In the genomic region with DNA sequence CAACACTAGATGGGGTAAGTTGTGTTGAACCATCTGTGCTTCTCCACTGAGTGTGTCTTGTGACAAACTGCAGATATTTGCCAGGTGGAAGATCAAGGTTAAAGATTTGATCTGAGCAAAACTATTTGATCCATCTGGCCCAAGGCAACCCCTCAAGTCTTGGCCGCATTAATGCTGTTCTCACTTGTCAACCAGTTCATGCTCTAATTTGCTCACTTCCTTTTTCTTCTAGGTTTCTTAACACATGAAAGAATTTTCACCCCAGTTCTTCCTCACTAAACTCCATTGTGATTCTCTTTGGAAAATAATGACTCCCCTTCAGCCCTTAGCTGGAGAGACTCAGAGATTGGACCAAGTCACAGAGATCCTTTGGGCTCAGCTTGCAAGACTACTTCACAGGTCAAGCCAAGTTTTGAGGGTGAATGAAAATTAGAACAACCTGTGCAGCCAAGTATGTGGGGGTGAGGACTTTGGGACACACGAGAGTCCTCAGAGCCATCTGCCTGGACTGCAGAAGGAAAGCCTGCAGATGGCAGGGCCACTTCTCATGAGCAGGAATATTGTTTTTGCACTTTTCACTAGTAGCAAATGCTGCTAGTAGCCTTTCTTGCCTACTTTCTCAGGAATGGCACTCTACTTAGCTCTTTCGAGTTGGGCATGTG, we compare ENCODE assay signal across 25 cellular contexts.
DNase-seq lines count a peak whose midpoint lies in the region; ATAC-seq, FAIRE-seq and TF ChIP-seq lines count a peak whose summit lies in the region.
"Had no signal": no experiment of that assay in that cellular context is flagged by ENCODE, and none has a peak within 500 bp of the region (broad histone marks: within the 10 kb centered on the region; RNA-seq: fewer than 3 reads in every experiment).

No MANE protein-coding gene starts in this region.

- H3K4me1 ChIP-seq in HCT116 (ENCODE audit: control insufficient read depth in 1 of 2, insufficient read depth in 2 of 2, low read length in 2 of 2): peaks cover under 1 to 6% of the 10 kb centered on the region in 2 experiments; a peak in 3 of 4 replicates
- peaks cover 9% of the 10 kb centered on the region for H3K4me1 ChIP-seq in OCI-LY3 (ENCODE audit: low read length)
- H3K4me1 ChIP-seq in H1 (replicated peaks in 1 of 4; ENCODE audit: control insufficient read depth in 3 of 4, insufficient read depth in 4 of 4, low read length in 3 of 4): no peaks in the 10 kb centered on the region
- H3K4me1 ChIP-seq: SJCRH30 had no signal

- intact Hi-C loops in HCT116 (cut with micrococcal nuclease): no loop called here

- no peak overlapping the region for H2BK120ac ChIP-seq in H1 (replicated peaks; ENCODE audit: low read depth, low read length)

- no peak overlapping the region for H2BK15ac ChIP-seq in H1 (ENCODE audit: low read length)

- no peaks in the 10 kb centered on the region for H3K9me3 ChIP-seq in HCT116 (ENCODE audit: control insufficient read depth in 1 of 2, insufficient read depth in 1 of 2, low read depth in 1 of 2, low read length in 2 of 2)
- no peaks in the 10 kb centered on the region for H3K9me3 ChIP-seq in OCI-LY3 (ENCODE audit: insufficient read depth, low read length)
- no peaks in the 10 kb centered on the region for H3K9me3 ChIP-seq in H1 (ENCODE audit: insufficient read depth in 2 of 2, low read depth in 1 of 2, low read length in 1 of 2)
- H3K9me3 ChIP-seq: SJCRH30 had no signal

- H3K4me3 ChIP-seq in HCT116 (replicated peaks in 1 of 2; ENCODE audit: low read depth in 1 of 2, low read length in 2 of 2) (no peak overlapping the region), OCI-LY3 (ENCODE audit: low read length) (no peak overlapping the region), H1 (ENCODE audit: extremely low read depth in 1 of 4, insufficient read depth in 2 of 4, low read depth in 3 of 4, low read length in 4 of 4) (no peak overlapping the region; a peak in 1 of 8 replicates)
- H3K4me3 ChIP-seq: SJCRH30 had no signal

- TF ChIP-seq RAD21 in HCT116 (IDR thresholded peaks at IDR 0.05; ENCODE audit: low read depth): 0 out of 2 replicates have a peak, but pooled peaks have one; percentile 20
- peak in 1 of 2 experiments; percentile 23; a peak in 1 of 4 replicates for TF ChIP-seq RAD21 in H1 (IDR thresholded peaks at IDR 0.05 in 1 of 2, conservative IDR thresholded peaks at IDR 0.05 in 1 of 2; ENCODE audit: low read depth in 2 of 2, low read length in 2 of 2)

- H2BK5ac ChIP-seq in H1 (ENCODE audit: low read depth, low read length): no peak overlapping the region

- WGBS in H1 (ENCODE audit: extremely low coverage in 1 of 2, insufficient coverage in 1 of 2, insufficient read length in 1 of 2, insufficient replicate concordance in 2 of 2, low coverage in 1 of 2, low lambda C conversion rate in 2 of 2, missing lambda C conversion rate in 1 of 2), 2 experiments: 87% methylated on average over 3 of the region's 3 CpGs; no CpG with 5 or more reads in 1 of the 2 experiments

- H3K23ac ChIP-seq in H1 (ENCODE audit: insufficient read length): no peak overlapping the region

- H3K9ac ChIP-seq in HCT116 (ENCODE audit: low read length): no peak overlapping the region
- H3K9ac ChIP-seq in OCI-LY3 (ENCODE audit: low read length): no peak overlapping the region
- no peak overlapping the region for H3K9ac ChIP-seq in H1 (replicated peaks in 1 of 4; ENCODE audit: extremely low read depth in 1 of 4, low read depth in 3 of 4, low read length in 3 of 4)

- no peaks in the 10 kb centered on the region for H4K20me1 ChIP-seq in HCT116 (ENCODE audit: insufficient read depth)
- no peaks in the 10 kb centered on the region for H4K20me1 ChIP-seq in OCI-LY3 (ENCODE audit: insufficient read depth, low read length)
- H4K20me1 ChIP-seq in H1 (replicated peaks in 1 of 2; ENCODE audit: control insufficient read depth in 1 of 2, insufficient read depth in 2 of 2, low read length in 2 of 2): no peaks in the 10 kb centered on the region

- no peak overlapping the region for H4K8ac ChIP-seq in H1 (ENCODE audit: extremely low read depth, insufficient read depth, low read length)

- no TSS peak for BruUV-seq in HCT116 (replicated peaks; lab: Mats Ljungman, UMichigan)

- H3K36me3 ChIP-seq in HCT116 (ENCODE audit: control insufficient read depth in 1 of 2, insufficient read depth in 2 of 2, low read length in 2 of 2): no peaks in the 10 kb centered on the region
- H3K36me3 ChIP-seq in OCI-LY3 (replicated peaks; ENCODE audit: low read depth, low read length): no peaks in the 10 kb centered on the region
- H3K36me3 ChIP-seq in H1 (ENCODE audit: control insufficient read depth in 2 of 4, insufficient read depth in 4 of 4, low read length in 3 of 4): no peaks in the 10 kb centered on the region
- H3K36me3 ChIP-seq: SJCRH30 had no signal

- H4K91ac ChIP-seq in H1 (replicated peaks; ENCODE audit: insufficient read length, low read length): no peak overlapping the region

- H3K27ac ChIP-seq in HCT116 (ENCODE audit: low read depth, low read length): no peak overlapping the region
- no peak overlapping the region for H3K27ac ChIP-seq in OCI-LY3 (ENCODE audit: low read length)
- H3K27ac ChIP-seq in H1 (ENCODE audit: low read depth, low read length): no peak overlapping the region
- H3K27ac ChIP-seq: 22Rv1, SJCRH30 had no signal

- no peak for FAIRE-seq in H1 (lab: Jason Lieb, UNC)
- FAIRE-seq: G401.6, GM19239, H54, HTR-8/SVneo had no signal

- H3K27me3 ChIP-seq in HCT116 (ENCODE audit: insufficient read depth, low read length) (no peaks in the 10 kb centered on the region), OCI-LY3 (ENCODE audit: low read depth, low read length) (no peaks in the 10 kb centered on the region; the same call in 1 of the 2 replicates), H1 (replicated peaks in 1 of 4; ENCODE audit: control insufficient read depth in 3 of 4, extremely low read depth in 1 of 4, insufficient read depth in 3 of 4, low read length in 3 of 4) (no peaks in the 10 kb centered on the region)
- H3K27me3 ChIP-seq: SJCRH30 had no signal

- POLR2A ChIA-PET in HCT116 (lab: Charles Lee): no interaction called here
- POLR2A ChIA-PET in H1 (lab: Charles Lee; ENCODE audit: partially characterized antibody): no interaction called here

- H2BK20ac ChIP-seq in H1 (ENCODE audit: low read length): 0 out of 2 replicates have a peak overlapping the region, but pooled peaks have one; percentile 21

- DNase-seq in DMS 273 (lab: John Stamatoyannopoulos, UW; ENCODE audit: unreplicated experiment) (peak; percentile 36), DMS 273 treated with DMSO at 0.1 percent for 48 hours (lab: John Stamatoyannopoulos, UW) (no peak), HCT116 (ENCODE audit: low read depth, low spot score) (no peak), H1 (ENCODE audit: low read depth in 1 of 2, low spot score in 2 of 2) (no peak), HPDE6-E6E7 (ENCODE audit: extremely low spot score) (no peak), Kasumi-1 (lab: John Stamatoyannopoulos, UW) (no peak)
- DNase-seq: ACHN; C1 segment of cervical spinal cord; CD8-positive, alpha-beta T cell; HFFc6; IMR-90; NCI-H1092 treated with DMSO at 0.1 percent for 48 hours; NCI-H1436 treated with DMSO at 0.1 percent for 48 hours; NCI-H1930; NCI-H226; NCI-H526 treated with DMSO at 0.1 percent for 48 hours; SJCRH30 had no signal

- H2AK5ac ChIP-seq in H1 (ENCODE audit: low read depth, low read length): no peak overlapping the region

- no peaks in the 10 kb centered on the region for H3K9me2 ChIP-seq in HCT116 (ENCODE audit: insufficient read depth)

- H2AFZ ChIP-seq in HCT116 (ENCODE audit: low read depth, low read length, poor library complexity, severe bottlenecking) (no peak overlapping the region), OCI-LY3 (ENCODE audit: low read depth, low read length) (no peak overlapping the region), H1 (ENCODE audit: low read length) (no peak overlapping the region; the same call in 1 of the 2 replicates)

- ATAC-seq in HCT116: peak; percentile 36; the same call in 1 of the 2 replicates
- no peak for ATAC-seq in HG03432 (IDR thresholded peaks at IDR 0.05; ENCODE audit: unreplicated experiment)
- ATAC-seq: CD8-positive, alpha-beta T cell; Panc1 had no signal

- H4K5ac ChIP-seq in H1 (ENCODE audit: insufficient read length, low read depth, low read length): no peak overlapping the region

- no peaks in the 10 kb centered on the region for H3K23me2 ChIP-seq in H1 (ENCODE audit: low read depth, low read length)

- TF ChIP-seq CTCF in HCT116 (IDR thresholded peaks at IDR 0.05 in 2 of 3, conservative IDR thresholded peaks at IDR 0.05 in 1 of 3; ENCODE audit: borderline replicate concordance in 1 of 3, insufficient read depth in 1 of 3, low read depth in 2 of 3, low read length in 2 of 3): no peak
- peak; percentile 8; the same call in 1 of the 2 replicates for TF ChIP-seq CTCF in OCI-LY3 (IDR thresholded peaks at IDR 0.05; ENCODE audit: low read depth, low read length)
- peak in 1 of 3 experiments; percentile 8; a peak in 1 of 4 replicates for TF ChIP-seq CTCF in H1 (IDR thresholded peaks at IDR 0.05; ENCODE audit: control extremely low read depth in 1 of 3, insufficient read depth in 1 of 3, low read depth in 1 of 3, low read length in 3 of 3)

- H3K79me1 ChIP-seq in H1 (ENCODE audit: low read depth, low read length): no peaks in the 10 kb centered on the region

- TF ChIP-seq POLR2A in HCT116 (IDR thresholded peaks at IDR 0.05; ENCODE audit: borderline replicate concordance, extremely low read depth, insufficient read depth, insufficient read length) (no peak), H1 (IDR thresholded peaks at IDR 0.05; ENCODE audit: control extremely low read depth in 1 of 2, low read depth in 2 of 2, low read length in 2 of 2) (no peak)

- CTCF ChIA-PET in HCT116 (lab: Charles Lee) (no interaction called here), H1 (lab: Charles Lee; ENCODE audit: partially characterized antibody) (interaction anchor here (0.6 kb wide), 1 partner anchor 846 kb away, joined by 4 read pairs; no protein-coding TSS in a partner anchor)

- no peaks in the 10 kb centered on the region for H3K79me2 ChIP-seq in HCT116 (ENCODE audit: insufficient read depth, low read length)
- no peaks in the 10 kb centered on the region for H3K79me2 ChIP-seq in OCI-LY3 (ENCODE audit: low read length)
- no peaks in the 10 kb centered on the region for H3K79me2 ChIP-seq in H1 (ENCODE audit: control insufficient read depth in 1 of 2, insufficient read depth in 2 of 2, low read length in 2 of 2)

- no peak overlapping the region for H2BK12ac ChIP-seq in H1 (ENCODE audit: low read depth, low read length)

- TF ChIP-seq EP300 in H1 (IDR thresholded peaks at IDR 0.05; ENCODE audit: borderline replicate concordance in 1 of 2, low read depth in 2 of 2, low read length in 2 of 2): no peak

- no peak overlapping the region for H3K56ac ChIP-seq in H1 (replicated peaks; ENCODE audit: insufficient read length, low read depth, low read length)

- no peak overlapping the region for H3K18ac ChIP-seq in H1 (ENCODE audit: extremely low read depth, low read length)

- no peak overlapping the region for H3K4me2 ChIP-seq in HCT116 (ENCODE audit: low read length)
- H3K4me2 ChIP-seq in OCI-LY3 (ENCODE audit: low read length): no peak overlapping the region
- no peak overlapping the region for H3K4me2 ChIP-seq in H1 (ENCODE audit: insufficient read depth in 1 of 2, low read depth in 2 of 2, low read length in 2 of 2)

- H3K14ac ChIP-seq in H1 (ENCODE audit: insufficient read length): no peak overlapping the region

- RAD21 ChIA-PET in HCT116 (lab: Charles Lee; ENCODE audit: low non-redundant PET in 1 of 2, low total read pairs in 2 of 2, uncharacterized antibody in 2 of 2, unreplicated experiment in 2 of 2): interaction anchor here in 1 of 2 experiments (0.7 kb wide), 1 partner anchor 683 kb away, joined by 3 read pairs; no protein-coding TSS in a partner anchor

- H3K4ac ChIP-seq in H1 (replicated peaks; ENCODE audit: insufficient read length, low read depth, low read length): no peak overlapping the region
